ENCODE assay signal across 1 cellular context in genomic region chr12:56186957-56187356, GRCh38.
TF ChIP-seq lines count a peak whose summit lies in the region.

No MANE protein-coding gene starts in this region.

TF ChIP-seq in HepG2, 621 proteins besides CTCF, POLR2A, EP300 and RAD21:
- TF ChIP-seq ZNF33B (CRISPR knock-in tag; IDR thresholded peaks at IDR 0.05) (no peak), SYNCRIP (IDR thresholded peaks at IDR 0.05; ENCODE audit: insufficient read depth, low read depth, low read length) (no peak), ZNF329 (CRISPR knock-in tag; IDR thresholded peaks at IDR 0.05; ENCODE audit: low read depth) (no peak), ZNF280B (CRISPR knock-in tag; IDR thresholded peaks at IDR 0.05; ENCODE audit: borderline replicate concordance) (no peak), MXD1 (CRISPR knock-in tag; IDR thresholded peaks at IDR 0.05) (no peak), ZNF563 (CRISPR knock-in tag; IDR thresholded peaks at IDR 0.05) (no peak)
